8 cellular contexts compared by ENCODE assay signal in the genomic region with DNA sequence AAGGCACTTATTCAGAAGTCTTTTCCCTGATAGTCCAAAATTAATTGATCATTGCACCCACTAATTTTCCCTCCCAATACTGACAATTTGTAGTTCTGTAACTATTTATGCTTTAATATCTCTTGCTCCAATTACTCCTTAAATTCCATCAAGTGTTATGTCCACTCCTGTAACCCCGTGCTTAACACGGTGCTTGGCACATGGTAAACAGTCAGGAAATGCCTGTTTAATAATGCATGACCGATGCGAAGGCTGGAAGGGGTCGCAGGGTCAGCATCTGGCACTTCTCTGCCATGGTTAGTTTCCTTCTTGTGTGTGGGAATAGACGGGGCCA. TPM values are rescaled to one million over a fixed set of nuclear protein-coding genes. Genes with fewer than 3 reads are reported as not detected.
DNase-seq lines count a peak whose midpoint lies in the region; FAIRE-seq and TF ChIP-seq lines count a peak whose summit lies in the region.

No MANE protein-coding gene starts in this region.

- H3K4me1 ChIP-seq in keratinocyte (ENCODE audit: control insufficient read depth, extremely low read depth, insufficient read depth, low read length) (peaks cover 17% of the 10 kb centered on the region), stomach smooth muscle (ENCODE audit: control insufficient read depth, insufficient read depth, low read length) (peaks cover 12% of the 10 kb centered on the region)

- peak overlapping the region; percentile 94 for H2AFZ ChIP-seq in keratinocyte (ENCODE audit: control insufficient read depth, low read length)

- H3K9me1 ChIP-seq in keratinocyte (ENCODE audit: control insufficient read depth, extremely low read depth, insufficient read depth, low read length), result no peaks in the 10 kb centered on the region

- no peak for DNase-seq in T-helper 1 cell
- DNase-seq in keratinocyte (ENCODE audit: low read depth, low spot score), result no peak
- DNase-seq in stimulated activated CD8-positive, alpha-beta memory T cell treated with anti-CD3 and anti-CD28 coated beads, Interleukin-4, amount 100 ng/mL, for 48 hours, result no peak
- DNase-seq in NCI-H1417 (lab: John Stamatoyannopoulos, UW), result no peak
- no peak for DNase-seq in RPMI8226

- H3K79me2 ChIP-seq in keratinocyte (ENCODE audit: control insufficient read depth, insufficient read depth, low read length), result peaks cover 29% of the 10 kb centered on the region

- peaks cover 19% of the 10 kb centered on the region for H3K4me1 Mint-ChIP-seq in T-helper 1 cell treated with Interleukin-12 subunit alpha and Interleukin-12 subunit beta and Interleukin-4 antibody, amounts not matched to agents 30 μg/mL and 1 μg/mL, for 36 hours (ENCODE audit: low read depth)
- H3K4me1 Mint-ChIP-seq in activated naive CD8-positive, alpha-beta T cell (ENCODE audit: low read depth), result peaks cover 23% of the 10 kb centered on the region

- FAIRE-seq in keratinocyte (lab: Jason Lieb, UNC), result peak; percentile 26

- peaks cover 3% of the 10 kb centered on the region for H3K36me3 Mint-ChIP-seq in T-helper 1 cell treated with Interleukin-12 subunit alpha and Interleukin-12 subunit beta and Interleukin-4 antibody, amounts not matched to agents 30 μg/mL and 1 μg/mL, for 36 hours (ENCODE audit: low read depth)
- peaks cover 11% of the 10 kb centered on the region for H3K36me3 Mint-ChIP-seq in activated naive CD8-positive, alpha-beta T cell

- H3K4me3 ChIP-seq in keratinocyte (ENCODE audit: control insufficient read depth in 2 of 3, extremely low read depth in 1 of 3, insufficient read depth in 2 of 3, low read depth in 1 of 3, low read length in 3 of 3) (peak overlapping the region; percentile 81 to 92 (median 83)), stomach smooth muscle (ENCODE audit: low read length in 2 of 2) (peak overlapping the region; percentile 70 to 96)

- no peaks in the 10 kb centered on the region for H3K27me3 Mint-ChIP-seq in T-helper 1 cell treated with Interleukin-12 subunit alpha and Interleukin-12 subunit beta and Interleukin-4 antibody, amounts not matched to agents 30 μg/mL and 1 μg/mL, for 36 hours (ENCODE audit: low read depth)
- peaks cover 2% of the 10 kb centered on the region for H3K27me3 Mint-ChIP-seq in activated naive CD8-positive, alpha-beta T cell

- no peaks in the 10 kb centered on the region for H3K9me3 ChIP-seq in keratinocyte (ENCODE audit: control insufficient read depth, low read depth, low read length)
- H3K9me3 ChIP-seq in stomach smooth muscle (ENCODE audit: control insufficient read depth in 2 of 2, low read length in 2 of 2), result no peaks in the 10 kb centered on the region

- no peaks in the 10 kb centered on the region for H3K27me3 ChIP-seq in keratinocyte (ENCODE audit: control insufficient read depth, extremely low read depth, insufficient read depth, low read length)
- H3K27me3 ChIP-seq in stomach smooth muscle (ENCODE audit: control insufficient read depth in 1 of 2, insufficient read depth in 2 of 2, low read length in 2 of 2), result no peaks in the 10 kb centered on the region

- H3K9ac ChIP-seq in keratinocyte (ENCODE audit: control insufficient read depth, extremely low read depth, insufficient read depth, low read length), result peak overlapping the region; percentile 92
- H3K9ac ChIP-seq in stomach smooth muscle (ENCODE audit: low read length in 2 of 2), result peak overlapping the region; percentile 78 to 93

- H3K27ac ChIP-seq in keratinocyte (ENCODE audit: control insufficient read depth, insufficient read depth, low read length) (peak overlapping the region; percentile 80), stomach smooth muscle (ENCODE audit: low read length) (peak overlapping the region; percentile 60)

- no peaks in the 10 kb centered on the region for H4K20me1 ChIP-seq in keratinocyte (ENCODE audit: control insufficient read depth, extremely low read depth, insufficient read depth, low read length)

- TF ChIP-seq CTCF in keratinocyte (optimal IDR thresholded peaks at IDR 0.05 in 1 of 3, IDR thresholded peaks at IDR 0.05 in 1 of 3, conservative IDR thresholded peaks at IDR 0.05 in 1 of 3; ENCODE audit: extremely low read depth in 1 of 3, insufficient read depth in 2 of 3, low read length in 3 of 3), result no peak

- peak overlapping the region; percentile 86 for H3K4me3 Mint-ChIP-seq in T-helper 1 cell treated with Interleukin-12 subunit alpha and Interleukin-12 subunit beta and Interleukin-4 antibody, amounts not matched to agents 30 μg/mL and 1 μg/mL, for 36 hours
- peak overlapping the region; percentile 96 for H3K4me3 Mint-ChIP-seq in activated naive CD8-positive, alpha-beta T cell

- dilution Hi-C loops in keratinocyte (cut with MboI; ENCODE audit: extremely low pct_ligation_motif_present, low sequenced_read_pairs), result no loop called here

- no peaks in the 10 kb centered on the region for H3K9me3 Mint-ChIP-seq in T-helper 1 cell treated with Interleukin-12 subunit alpha and Interleukin-12 subunit beta and Interleukin-4 antibody, amounts not matched to agents 30 μg/mL and 1 μg/mL, for 36 hours
- H3K9me3 Mint-ChIP-seq in activated naive CD8-positive, alpha-beta T cell (ENCODE audit: low read depth), result peaks cover 7% of the 10 kb centered on the region

- no peaks in the 10 kb centered on the region for H3K36me3 ChIP-seq in keratinocyte (ENCODE audit: control insufficient read depth in 2 of 2, extremely low read depth in 1 of 2, insufficient read depth in 2 of 2, low read length in 2 of 2)
- no peaks in the 10 kb centered on the region for H3K36me3 ChIP-seq in stomach smooth muscle (ENCODE audit: control insufficient read depth in 2 of 2, insufficient read depth in 2 of 2, low read length in 2 of 2)

- peak overlapping the region; percentile 96 for H3K27ac Mint-ChIP-seq in T-helper 1 cell treated with Interleukin-12 subunit alpha and Interleukin-12 subunit beta and Interleukin-4 antibody, amounts not matched to agents 30 μg/mL and 1 μg/mL, for 36 hours
- H3K27ac Mint-ChIP-seq in activated naive CD8-positive, alpha-beta T cell, result peak overlapping the region; percentile 98

- peak overlapping the region; percentile 98 for H3K4me2 ChIP-seq in keratinocyte (ENCODE audit: control insufficient read depth, extremely low read depth, insufficient read depth, low read depth, low read length)

RNA-seq across cellular contexts. Expression of gene SEC22A, which starts 0.6 kb away (rescaled TPM):
- 26.1 to 32.9 TPM (median 32.8 TPM) in 3 replicates for polyA plus RNA-seq in keratinocyte
- 10.4 TPM for polyA plus RNA-seq in keratinocyte (2011; ENCODE audit: low read depth)
- polyA plus RNA-seq in keratinocyte (2011; cell fraction: cytosol; rRNA removed), result 11.2 and 27.1 TPM in 2 replicates
- 35.0 and 45.1 TPM in 2 replicates for polyA plus RNA-seq in keratinocyte (2011; cell fraction: nucleus; rRNA removed)
- 19.8 and 25.5 TPM in 2 replicates for polyA plus RNA-seq in keratinocyte (2012; ENCODE audit: low replicate concordance)
- polyA minus RNA-seq in keratinocyte, result 3.9 to 27.0 TPM (median 25.8 TPM) in 3 replicates
- polyA minus RNA-seq in keratinocyte (2011; cell fraction: cytosol; rRNA and poly(A)+ RNA removed), result 12.5 TPM
- polyA minus RNA-seq in keratinocyte (2011; cell fraction: nucleus; rRNA and poly(A)+ RNA removed), result 18.1 and 32.4 TPM in 2 replicates
